In the genomic region with DNA sequence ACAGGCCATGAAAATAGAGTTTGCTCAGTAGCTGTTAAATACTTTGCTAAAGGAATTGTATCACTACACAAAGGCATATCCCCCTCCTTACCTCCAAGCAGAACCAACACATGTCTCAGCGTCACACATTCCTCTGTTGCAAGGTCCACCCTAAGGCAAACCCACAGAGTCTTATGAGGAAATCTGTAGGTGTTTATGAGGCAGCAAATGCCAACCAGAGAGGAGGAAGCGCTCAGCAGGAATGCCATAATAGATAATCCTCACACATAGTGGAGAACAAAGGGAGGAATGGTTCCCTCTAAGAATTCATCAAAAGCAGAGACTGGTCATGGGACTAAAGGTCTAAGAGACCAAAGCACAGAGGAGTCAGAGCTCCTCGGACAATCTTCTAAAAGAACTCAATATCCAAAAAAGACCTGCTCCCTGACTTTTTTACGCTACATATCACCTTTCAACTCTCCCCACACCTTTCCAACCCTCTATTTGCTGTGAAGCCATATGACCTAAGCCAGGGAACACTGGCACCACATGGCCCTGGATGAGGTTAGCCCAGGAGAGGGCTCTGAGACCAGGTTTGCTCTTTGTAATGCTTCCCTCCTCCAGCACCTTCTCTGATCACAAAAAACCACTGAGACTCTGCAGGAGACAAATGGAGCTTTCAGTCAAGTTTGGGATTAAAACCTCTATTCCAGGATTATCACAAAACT, we compare ENCODE assay signal across 1 cellular context.
TF ChIP-seq lines count a peak whose summit lies in the region.

No MANE protein-coding gene starts in this region.

TF ChIP-seq in GM23338, 12 proteins besides CTCF, POLR2A, EP300 and RAD21 (continued from another document):
- TF ChIP-seq ZNF462 (CRISPR knock-in tag; IDR thresholded peaks at IDR 0.05), result no peak
- TF ChIP-seq, protein P1, sequence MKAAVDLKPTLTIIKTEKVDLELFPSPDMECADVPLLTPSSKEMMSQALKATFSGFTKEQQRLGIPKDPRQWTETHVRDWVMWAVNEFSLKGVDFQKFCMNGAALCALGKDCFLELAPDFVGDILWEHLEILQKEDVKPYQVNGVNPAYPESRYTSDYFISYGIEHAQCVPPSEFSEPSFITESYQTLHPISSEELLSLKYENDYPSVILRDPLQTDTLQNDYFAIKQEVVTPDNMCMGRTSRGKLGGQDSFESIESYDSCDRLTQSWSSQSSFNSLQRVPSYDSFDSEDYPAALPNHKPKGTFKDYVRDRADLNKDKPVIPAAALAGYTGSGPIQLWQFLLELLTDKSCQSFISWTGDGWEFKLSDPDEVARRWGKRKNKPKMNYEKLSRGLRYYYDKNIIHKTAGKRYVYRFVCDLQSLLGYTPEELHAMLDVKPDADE (IDR thresholded peaks at IDR 0.05), result no peak
- TF ChIP-seq POLR2AphosphoS5 (IDR thresholded peaks at IDR 0.05; ENCODE audit: low read depth), result no peak
- TF ChIP-seq, protein P2, sequence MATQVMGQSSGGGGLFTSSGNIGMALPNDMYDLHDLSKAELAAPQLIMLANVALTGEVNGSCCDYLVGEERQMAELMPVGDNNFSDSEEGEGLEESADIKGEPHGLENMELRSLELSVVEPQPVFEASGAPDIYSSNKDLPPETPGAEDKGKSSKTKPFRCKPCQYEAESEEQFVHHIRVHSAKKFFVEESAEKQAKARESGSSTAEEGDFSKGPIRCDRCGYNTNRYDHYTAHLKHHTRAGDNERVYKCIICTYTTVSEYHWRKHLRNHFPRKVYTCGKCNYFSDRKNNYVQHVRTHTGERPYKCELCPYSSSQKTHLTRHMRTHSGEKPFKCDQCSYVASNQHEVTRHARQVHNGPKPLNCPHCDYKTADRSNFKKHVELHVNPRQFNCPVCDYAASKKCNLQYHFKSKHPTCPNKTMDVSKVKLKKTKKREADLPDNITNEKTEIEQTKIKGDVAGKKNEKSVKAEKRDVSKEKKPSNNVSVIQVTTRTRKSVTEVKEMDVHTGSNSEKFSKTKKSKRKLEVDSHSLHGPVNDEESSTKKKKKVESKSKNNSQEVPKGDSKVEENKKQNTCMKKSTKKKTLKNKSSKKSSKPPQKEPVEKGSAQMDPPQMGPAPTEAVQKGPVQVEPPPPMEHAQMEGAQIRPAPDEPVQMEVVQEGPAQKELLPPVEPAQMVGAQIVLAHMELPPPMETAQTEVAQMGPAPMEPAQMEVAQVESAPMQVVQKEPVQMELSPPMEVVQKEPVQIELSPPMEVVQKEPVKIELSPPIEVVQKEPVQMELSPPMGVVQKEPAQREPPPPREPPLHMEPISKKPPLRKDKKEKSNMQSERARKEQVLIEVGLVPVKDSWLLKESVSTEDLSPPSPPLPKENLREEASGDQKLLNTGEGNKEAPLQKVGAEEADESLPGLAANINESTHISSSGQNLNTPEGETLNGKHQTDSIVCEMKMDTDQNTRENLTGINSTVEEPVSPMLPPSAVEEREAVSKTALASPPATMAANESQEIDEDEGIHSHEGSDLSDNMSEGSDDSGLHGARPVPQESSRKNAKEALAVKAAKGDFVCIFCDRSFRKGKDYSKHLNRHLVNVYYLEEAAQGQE (IDR thresholded peaks at IDR 0.05; ENCODE audit: unreplicated experiment), result no peak
- TF ChIP-seq EZH2 (IDR thresholded peaks at IDR 0.05; ENCODE audit: low read depth, unreplicated experiment), result no peak
- TF ChIP-seq STAT1 (IDR thresholded peaks at IDR 0.05; ENCODE audit: unreplicated experiment), result no peak
